ENCODE assay signal across 1 cellular context in the genomic region with DNA sequence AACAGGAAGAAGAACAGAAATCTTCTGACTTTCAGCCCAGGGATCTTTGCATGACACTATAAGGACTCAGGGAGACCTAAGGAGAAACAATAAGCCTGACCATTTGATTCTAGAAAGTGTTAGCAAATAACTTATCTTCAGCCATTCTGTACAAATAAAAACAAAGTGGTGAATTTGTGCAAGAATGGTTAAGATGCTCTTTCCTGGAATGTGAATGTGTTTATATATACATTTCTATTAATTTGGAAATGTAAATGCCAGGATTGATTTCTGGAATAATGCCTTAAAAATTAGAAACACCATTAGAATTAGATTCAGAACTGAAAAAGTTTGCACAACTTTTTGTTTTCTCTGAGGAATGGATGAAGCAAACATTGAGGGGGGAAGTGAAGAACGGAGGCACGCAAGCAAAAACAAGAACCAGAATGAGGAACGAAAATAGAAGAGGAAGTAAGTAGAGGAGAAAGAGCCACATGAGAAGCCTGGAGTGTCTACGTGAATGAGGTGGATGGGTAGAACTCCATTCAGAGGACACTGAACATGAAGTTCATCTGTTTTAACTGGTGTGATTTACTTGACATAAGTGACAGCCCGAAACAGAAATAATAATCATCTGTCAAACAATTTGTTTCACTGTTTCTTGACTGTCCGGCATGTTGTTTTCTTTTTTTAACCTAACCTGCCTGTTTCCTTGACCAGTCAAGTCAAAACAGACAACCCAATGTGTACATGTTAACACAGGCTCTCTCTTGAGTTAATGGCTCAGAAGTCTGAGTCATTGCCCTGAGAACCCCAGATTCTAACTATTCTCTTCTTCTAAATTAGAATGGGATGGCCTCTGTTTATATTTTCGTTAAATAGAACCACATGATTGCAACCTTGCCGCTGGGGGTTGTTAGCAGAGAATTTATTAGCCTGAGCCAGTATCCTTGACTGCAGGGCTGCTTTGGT.
TF ChIP-seq lines count a peak whose summit lies in the region.

No MANE protein-coding gene starts in this region.

TF ChIP-seq in SK-N-SH treated with all-trans-retinoic acid at 6 μM for 48 hours, 23 proteins besides CTCF, POLR2A, EP300 and RAD21 (continued from another document):
- no peak for TF ChIP-seq ZC3H10 (CRISPR knock-in tag; IDR thresholded peaks at IDR 0.05)
